In the genomic region with DNA sequence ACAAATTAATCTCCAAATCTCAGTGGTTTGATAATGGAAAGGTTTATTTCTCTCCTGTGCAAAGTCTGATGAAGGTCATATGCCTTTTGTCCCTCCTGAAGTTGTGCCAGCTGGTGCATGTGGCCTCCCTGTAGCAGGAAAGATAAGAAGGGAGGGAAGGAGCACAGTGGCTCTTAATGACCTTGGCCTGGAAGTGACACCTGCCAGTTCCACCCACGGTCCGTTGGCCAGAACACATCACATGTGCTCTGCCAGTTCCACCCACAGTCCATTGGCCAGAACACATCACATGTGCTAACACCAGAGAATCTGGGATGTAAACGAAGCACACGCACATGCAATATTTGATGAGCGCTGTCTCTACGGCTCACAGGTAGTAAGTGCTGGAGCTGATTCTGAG, we compare ENCODE assay signal across 1 cellular context.
TF ChIP-seq lines count a peak whose summit lies in the region.

No MANE protein-coding gene starts in this region.

TF ChIP-seq in K562, 482 proteins besides CTCF, POLR2A, EP300 and RAD21 (continued from another document):
- TF ChIP-seq, protein P1, sequence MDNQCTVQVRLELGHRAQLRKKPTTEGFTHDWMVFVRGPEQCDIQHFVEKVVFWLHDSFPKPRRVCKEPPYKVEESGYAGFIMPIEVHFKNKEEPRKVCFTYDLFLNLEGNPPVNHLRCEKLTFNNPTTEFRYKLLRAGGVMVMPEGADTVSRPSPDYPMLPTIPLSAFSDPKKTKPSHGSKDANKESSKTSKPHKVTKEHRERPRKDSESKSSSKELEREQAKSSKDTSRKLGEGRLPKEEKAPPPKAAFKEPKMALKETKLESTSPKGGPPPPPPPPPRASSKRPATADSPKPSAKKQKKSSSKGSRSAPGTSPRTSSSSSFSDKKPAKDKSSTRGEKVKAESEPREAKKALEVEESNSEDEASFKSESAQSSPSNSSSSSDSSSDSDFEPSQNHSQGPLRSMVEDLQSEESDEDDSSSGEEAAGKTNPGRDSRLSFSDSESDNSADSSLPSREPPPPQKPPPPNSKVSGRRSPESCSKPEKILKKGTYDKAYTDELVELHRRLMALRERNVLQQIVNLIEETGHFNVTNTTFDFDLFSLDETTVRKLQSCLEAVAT (IDR thresholded peaks at IDR 0.05) = no peak
- no peak for TF ChIP-seq DNMT1 (IDR thresholded peaks at IDR 0.05)
- no peak for TF ChIP-seq NEUROD1 (IDR thresholded peaks at IDR 0.05; ENCODE audit: borderline replicate concordance, low read depth, low read length, partially characterized antibody)
- no peak for TF ChIP-seq ZNF76 (CRISPR knock-in tag; IDR thresholded peaks at IDR 0.05; ENCODE audit: borderline replicate concordance)
